In genomic region chr20:48437146-48437545, GRCh38 we compare ENCODE assay signal across 22 cellular contexts.
"Had no signal": no experiment of that assay in that cellular context is flagged by ENCODE, and none has a peak within 500 bp of the region (broad histone marks: within the 10 kb centered on the region; RNA-seq: fewer than 3 reads in every experiment).

No MANE protein-coding gene starts in this region.

- DNase-seq: colonic mucosa; cortex of kidney; effector CD8-positive, alpha-beta T cell; effector memory CD8-positive, alpha-beta T cell; endodermal cell; erythroblast; esophagus squamous epithelium; foreskin fibroblast; foreskin melanocyte; gastrocnemius medialis; glutamatergic neuron; head of caudate nucleus; heart right ventricle; left cardiac atrium; left lung; left ventricle myocardium superior; lower lobe of right lung; mesenchymal stem cell; mucosa of descending colon; naive B cell had no signal

- ATAC-seq: effector memory CD8-positive, alpha-beta T cell; esophagus mucosa; gastrocnemius medialis; heart right ventricle; left cardiac atrium; left lung; left ventricle myocardium superior; lower lobe of right lung; mucosa of descending colon had no signal

- H3K9me3 ChIP-seq: colonic mucosa, esophagus squamous epithelium, gastrocnemius medialis, lower lobe of right lung, mucosa of descending colon had no signal

- H3K4me1 ChIP-seq: colonic mucosa, esophagus squamous epithelium, gastrocnemius medialis, left lung, lower lobe of right lung had no signal

- H3K27ac ChIP-seq: colonic mucosa, epithelial cell of prostate, esophagus squamous epithelium, gastrocnemius medialis, heart right ventricle, left lung, lower lobe of right lung had no signal

- H3K4me3 ChIP-seq: colonic mucosa, esophagus squamous epithelium, gastrocnemius medialis, heart right ventricle, left lung, lower lobe of right lung, mucosa of descending colon had no signal

- H3K36me3 ChIP-seq: colonic mucosa, esophagus squamous epithelium, gastrocnemius medialis, heart right ventricle, left lung, lower lobe of right lung had no signal

- H3K27me3 ChIP-seq: colonic mucosa had no signal
